ENCODE assay signal across 13 cellular contexts in the genomic region with DNA sequence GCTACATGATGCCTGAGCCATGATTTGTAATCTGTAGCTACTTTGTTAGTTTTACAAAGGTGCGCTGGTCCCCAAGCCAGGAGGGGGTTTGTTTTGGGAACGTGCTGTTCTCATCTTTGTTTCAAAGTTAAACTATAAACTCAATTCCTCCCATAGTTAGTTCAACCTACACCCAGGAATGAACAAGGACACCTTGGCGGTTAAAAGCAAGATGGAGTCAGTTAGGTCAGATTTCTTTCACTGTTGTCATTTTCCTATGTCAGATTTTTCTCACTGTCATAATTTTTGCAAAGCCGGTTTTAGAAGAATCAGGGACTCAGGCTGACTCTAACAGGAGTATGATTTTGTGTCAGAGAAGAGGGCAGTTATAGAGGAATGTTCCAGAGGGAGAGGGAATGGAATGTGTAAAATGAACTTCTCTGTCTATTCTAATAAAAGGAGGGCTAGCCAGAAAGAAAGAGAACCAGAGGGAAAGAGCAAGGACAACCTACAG. TPM values are rescaled to one million over a fixed set of nuclear protein-coding genes. Genes with fewer than 3 reads are reported as not detected.
DNase-seq lines count a peak whose midpoint lies in the region; ATAC-seq and TF ChIP-seq lines count a peak whose summit lies in the region.
"Had no signal": no experiment of that assay in that cellular context is flagged by ENCODE, and none has a peak within 500 bp of the region (broad histone marks: within the 10 kb centered on the region; RNA-seq: fewer than 3 reads in every experiment).

No MANE protein-coding gene starts in this region.

- H3K27ac Mint-ChIP-seq in CD8-positive, alpha-beta T cell, result no peak overlapping the region
- H3K27ac Mint-ChIP-seq: activated T-helper 1 cell treated with anti-CD3 and anti-CD28 coated beads, Interleukin-12 subunit alpha, Interleukin-12 subunit beta, Interleukin-2, Interleukin-4 antibody, amounts not matched to agents 30 ng/mL and 10 ng/mL and 1 ng/mL, durations not matched to agents 14 hours and 24 hours and 36 hours had no signal

- no peaks in the 10 kb centered on the region for H3K9me3 ChIP-seq in spleen
- no peaks in the 10 kb centered on the region for H3K9me3 ChIP-seq in CD8-positive, alpha-beta T cell (ENCODE audit: low read length)
- H3K9me3 ChIP-seq: mucosa of descending colon had no signal

- H3K4me3 ChIP-seq in spleen, result peak overlapping the region in 1 of 8 donors; percentile 17
- H3K4me3 ChIP-seq in CD8-positive, alpha-beta T cell (ENCODE audit: low read depth, low read length), result no peak overlapping the region
- H3K4me3 ChIP-seq: mucosa of descending colon had no signal

- no peaks in the 10 kb centered on the region for H3K9me3 Mint-ChIP-seq in CD8-positive, alpha-beta T cell
- H3K9me3 Mint-ChIP-seq: activated T-helper 1 cell treated with anti-CD3 and anti-CD28 coated beads, Interleukin-12 subunit alpha, Interleukin-12 subunit beta, Interleukin-2, Interleukin-4 antibody, amounts not matched to agents 30 ng/mL and 10 ng/mL and 1 ng/mL, durations not matched to agents 14 hours and 24 hours and 36 hours had no signal

- no peak for TF ChIP-seq POLR2A in spleen (IDR thresholded peaks at IDR 0.05)

- no peak for TF ChIP-seq CTCF in spleen (IDR thresholded peaks at IDR 0.05 in 8 of 11, conservative IDR thresholded peaks at IDR 0.05 in 3 of 11)
- no peak for TF ChIP-seq CTCF in CD8-positive, alpha-beta T cell (IDR thresholded peaks at IDR 0.05)

- H3K27ac ChIP-seq in spleen, result peak overlapping the region in 7 of 8 donors; percentile 11 to 74 (median 61)
- no peak overlapping the region for H3K27ac ChIP-seq in CD8-positive, alpha-beta T cell (ENCODE audit: low read depth, low read length)

- no peaks in the 10 kb centered on the region for H3K36me3 Mint-ChIP-seq in CD8-positive, alpha-beta T cell

- peaks cover 21% of the 10 kb centered on the region for H3K27me3 Mint-ChIP-seq in CD8-positive, alpha-beta T cell (ENCODE audit: low read depth)

- no peak overlapping the region for H3K4me3 Mint-ChIP-seq in CD8-positive, alpha-beta T cell

- DNase-seq in GM03348 (ENCODE audit: low spot score) (peak; percentile 26), hepatic stellate cell (ENCODE audit: low spot score) (peak; percentile 26), spleen (no peak), NCI-H345 treated with DMSO at 0.1 percent for 48 hours (lab: John Stamatoyannopoulos, UW; ENCODE audit: unreplicated experiment) (no peak), RPMI8226 (no peak)
- no peak for DNase-seq in CD8-positive, alpha-beta T cell
- DNase-seq: activated CD4-positive, CD25-positive, alpha-beta regulatory T cell; NCI-H2227 treated with DMSO at 0.1 percent for 48 hours; stimulated activated CD4-positive, alpha-beta T cell treated with anti-CD3 and anti-CD28 coated beads, Interleukin-12 subunit alpha, Interleukin-12 subunit beta, amount 100 ng/mL, for 4 hours had no signal

- ATAC-seq in SK-N-SH treated with all-trans-retinoic acid at 6 μM for 48 hours (peak; percentile 56), GM18861 (IDR thresholded peaks at IDR 0.05; ENCODE audit: unreplicated experiment) (no peak)
- no peak for ATAC-seq in CD8-positive, alpha-beta T cell

- H3K36me3 ChIP-seq in spleen, result no peaks in the 10 kb centered on the region
- H3K36me3 ChIP-seq in CD8-positive, alpha-beta T cell (ENCODE audit: insufficient read depth, low read length), result no peaks in the 10 kb centered on the region

- peaks cover 16 to 56% (median 38%) of the 10 kb centered on the region in 6 donors for H3K4me1 ChIP-seq in spleen
- peaks cover 8% of the 10 kb centered on the region for H3K4me1 ChIP-seq in CD8-positive, alpha-beta T cell (ENCODE audit: insufficient read depth, low read length)

- peaks cover 0 to 26% (median 0%) of the 10 kb centered on the region in 7 donors for H3K27me3 ChIP-seq in spleen (replicated peaks in 1 of 7)
- H3K27me3 ChIP-seq in CD8-positive, alpha-beta T cell (ENCODE audit: insufficient read depth, low read length), result no peaks in the 10 kb centered on the region

- intact Hi-C loops in spleen (cut with DNase I; ENCODE audit: low total_unique reads), result no loop called here
- intact Hi-C loops in CD8-positive, alpha-beta T cell (cut with DNase I, micrococcal nuclease), result loop anchor here in 1 of 2 experiments (5.0 kb wide), 2 partner anchors 86 to 1471 kb away; a partner anchor contains a TSS

- POLR2A ChIA-PET in CD8-positive, alpha-beta T cell (lab: Charles Lee), result no interaction called here

- CTCF ChIA-PET in CD8-positive, alpha-beta T cell (lab: Charles Lee), result interaction anchor here (1.3 kb wide), 1 partner anchor 8 kb away, joined by 3 read pairs; no protein-coding TSS in a partner anchor

- H3K4me1 Mint-ChIP-seq in CD8-positive, alpha-beta T cell (ENCODE audit: low read depth), result peaks cover 22% of the 10 kb centered on the region

- 67 to 73% (median 72%) methylated on average over 4 of the region's 4 CpGs for WGBS in spleen, 5 donors

TF ChIP-seq in SK-N-SH treated with all-trans-retinoic acid at 6 μM for 48 hours, 23 proteins besides CTCF, POLR2A, EP300 and RAD21:
- TF ChIP-seq ESRRG (CRISPR knock-in tag; IDR thresholded peaks at IDR 0.05) (no peak), TOX (CRISPR knock-in tag; IDR thresholded peaks at IDR 0.05; ENCODE audit: borderline replicate concordance) (0 out of 2 replicates have a peak, but pooled peaks have one; percentile 23), PPARA (CRISPR knock-in tag; IDR thresholded peaks at IDR 0.05; ENCODE audit: borderline replicate concordance) (no peak), ZNF70 (CRISPR knock-in tag; IDR thresholded peaks at IDR 0.05) (no peak), CSDC2 (CRISPR knock-in tag; IDR thresholded peaks at IDR 0.05) (peak; percentile 75; the same call in 1 of the 2 replicates), SNAI2 (CRISPR knock-in tag; IDR thresholded peaks at IDR 0.05) (0 out of 2 replicates have a peak, but pooled peaks have one; percentile 53)
- TF ChIP-seq, protein P1, sequence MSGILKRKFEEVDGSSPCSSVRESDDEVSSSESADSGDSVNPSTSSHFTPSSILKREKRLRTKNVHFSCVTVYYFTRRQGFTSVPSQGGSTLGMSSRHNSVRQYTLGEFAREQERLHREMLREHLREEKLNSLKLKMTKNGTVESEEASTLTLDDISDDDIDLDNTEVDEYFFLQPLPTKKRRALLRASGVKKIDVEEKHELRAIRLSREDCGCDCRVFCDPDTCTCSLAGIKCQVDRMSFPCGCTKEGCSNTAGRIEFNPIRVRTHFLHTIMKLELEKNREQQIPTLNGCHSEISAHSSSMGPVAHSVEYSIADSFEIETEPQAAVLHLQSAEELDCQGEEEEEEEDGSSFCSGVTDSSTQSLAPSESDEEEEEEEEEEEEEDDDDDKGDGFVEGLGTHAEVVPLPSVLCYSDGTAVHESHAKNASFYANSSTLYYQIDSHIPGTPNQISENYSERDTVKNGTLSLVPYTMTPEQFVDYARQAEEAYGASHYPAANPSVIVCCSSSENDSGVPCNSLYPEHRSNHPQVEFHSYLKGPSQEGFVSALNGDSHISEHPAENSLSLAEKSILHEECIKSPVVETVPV (CRISPR knock-in tag; IDR thresholded peaks at IDR 0.05), result no peak
- TF ChIP-seq, protein P2, sequence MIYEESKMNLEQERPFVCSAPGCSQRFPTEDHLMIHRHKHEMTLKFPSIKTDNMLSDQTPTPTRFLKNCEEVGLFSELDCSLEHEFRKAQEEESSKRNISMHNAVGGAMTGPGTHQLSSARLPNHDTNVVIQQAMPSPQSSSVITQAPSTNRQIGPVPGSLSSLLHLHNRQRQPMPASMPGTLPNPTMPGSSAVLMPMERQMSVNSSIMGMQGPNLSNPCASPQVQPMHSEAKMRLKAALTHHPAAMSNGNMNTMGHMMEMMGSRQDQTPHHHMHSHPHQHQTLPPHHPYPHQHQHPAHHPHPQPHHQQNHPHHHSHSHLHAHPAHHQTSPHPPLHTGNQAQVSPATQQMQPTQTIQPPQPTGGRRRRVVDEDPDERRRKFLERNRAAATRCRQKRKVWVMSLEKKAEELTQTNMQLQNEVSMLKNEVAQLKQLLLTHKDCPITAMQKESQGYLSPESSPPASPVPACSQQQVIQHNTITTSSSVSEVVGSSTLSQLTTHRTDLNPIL (CRISPR knock-in tag; IDR thresholded peaks at IDR 0.05; ENCODE audit: low read depth), result no peak

RNA-seq across cellular contexts. Expression of a gene that starts 2.3 kb away (rescaled TPM):
- total RNA-seq in spleen, result 10 to 100 TPM in 6 of 7 donors, 1 to 10 TPM in 1; 9.6 to 37.4 (median 14.0) TPM
- polyA plus RNA-seq in spleen, result 10 to 100 TPM in 1 of 3 donors, 1 to 10 TPM in 2; 5.4 to 16.3 (median 6.6) TPM
- under 1 TPM; 0.41 to 0.86 TPM for total RNA-seq in CD8-positive, alpha-beta T cell

Comparison
In these comparisons a context has a peak if more than half of its experiments do, and no peak if none do; other contexts are left out.
1. DNase-seq: peak in GM03348 (single experiment) and hepatic stellate cell (single experiment); none in spleen (single experiment), NCI-H345 treated with DMSO at 0.1 percent for 48 hours (single experiment), RPMI8226 (single experiment) and CD8-positive, alpha-beta T cell (0 of 7).
2. RNA of a gene that starts 2.3 kb away (total RNA-seq): 9.6 to 37.4 TPM in spleen; 0.41 to 0.86 TPM in CD8-positive, alpha-beta T cell; every median in the first group is over 4 times any median in the second.